In genomic region chr12:4140607-4141301, GRCh38 we compare ENCODE assay signal across 15 cellular contexts.
DNase-seq lines count a peak whose midpoint lies in the region; ATAC-seq and TF ChIP-seq lines count a peak whose summit lies in the region.
"Had no signal": no experiment of that assay in that cellular context is flagged by ENCODE, and none has a peak within 500 bp of the region (broad histone marks: within the 10 kb centered on the region; RNA-seq: fewer than 3 reads in every experiment).

No MANE protein-coding gene starts in this region.

- H3K27me3 Mint-ChIP-seq in T-helper 17 cell, result no peaks in the 10 kb centered on the region
- H3K27me3 Mint-ChIP-seq in activated naive CD8-positive, alpha-beta T cell treated with anti-CD3 and anti-CD28 coated beads, Interleukin-2, amount 50 U/mL, for 24 hours, result no peaks in the 10 kb centered on the region
- no peaks in the 10 kb centered on the region for H3K27me3 Mint-ChIP-seq in stimulated activated memory B cell treated with anti-CD40 and anti-IgM and Interleukin-4, amounts not matched to agents 10 μg/mL and 1 μg/mL and 100 μg/mL, for 72 hours

- H3K36me3 Mint-ChIP-seq in T-helper 17 cell (ENCODE audit: low read depth), result no peaks in the 10 kb centered on the region
- peaks cover 4% of the 10 kb centered on the region for H3K36me3 Mint-ChIP-seq in activated naive CD8-positive, alpha-beta T cell treated with anti-CD3 and anti-CD28 coated beads, Interleukin-2, amount 50 U/mL, for 24 hours (ENCODE audit: low read depth)
- H3K36me3 Mint-ChIP-seq in stimulated activated memory B cell treated with anti-CD40 and anti-IgM and Interleukin-4, amounts not matched to agents 10 μg/mL and 1 μg/mL and 100 μg/mL, for 72 hours, result no peaks in the 10 kb centered on the region

- H3K36me3 ChIP-seq in left ventricle myocardium inferior, result no peaks in the 10 kb centered on the region
- H3K36me3 ChIP-seq: ascending aorta, left lung, right atrium auricular region had no signal

- H3K27ac ChIP-seq in left ventricle myocardium inferior (replicated peaks), result peak overlapping the region; percentile 39
- H3K27ac ChIP-seq: ascending aorta, left lung, right atrium auricular region had no signal

- H3K27me3 ChIP-seq in left ventricle myocardium inferior (ENCODE audit: low read depth), result peaks cover 11% of the 10 kb centered on the region
- H3K27me3 ChIP-seq: ascending aorta, left lung, right atrium auricular region had no signal

- no peak for TF ChIP-seq CTCF in left ventricle myocardium inferior (IDR thresholded peaks at IDR 0.05; ENCODE audit: borderline replicate concordance)

- H3K9me3 ChIP-seq in left ventricle myocardium inferior (replicated peaks) (no peaks in the 10 kb centered on the region), T-helper 17 cell (ENCODE audit: control insufficient read depth, low read length, poor library complexity, severe bottlenecking) (no peaks in the 10 kb centered on the region)
- H3K9me3 ChIP-seq: ascending aorta, left lung, right atrium auricular region, SK-N-SH had no signal

- peaks cover 31% of the 10 kb centered on the region for H3K4me1 Mint-ChIP-seq in T-helper 17 cell
- peaks cover 96% of the 10 kb centered on the region for H3K4me1 Mint-ChIP-seq in activated naive CD8-positive, alpha-beta T cell treated with anti-CD3 and anti-CD28 coated beads, Interleukin-2, amount 50 U/mL, for 24 hours
- H3K4me1 Mint-ChIP-seq in stimulated activated memory B cell treated with anti-CD40 and anti-IgM and Interleukin-4, amounts not matched to agents 10 μg/mL and 1 μg/mL and 100 μg/mL, for 72 hours, result peaks cover 68% of the 10 kb centered on the region

- H3K9me3 Mint-ChIP-seq in activated naive CD8-positive, alpha-beta T cell treated with anti-CD3 and anti-CD28 coated beads, Interleukin-2, amount 50 U/mL, for 24 hours, result peaks cover under 1% of the 10 kb centered on the region
- no peaks in the 10 kb centered on the region for H3K9me3 Mint-ChIP-seq in stimulated activated memory B cell treated with anti-CD40 and anti-IgM and Interleukin-4, amounts not matched to agents 10 μg/mL and 1 μg/mL and 100 μg/mL, for 72 hours

- H3K4me1 ChIP-seq in left ventricle myocardium inferior, result no peaks in the 10 kb centered on the region
- H3K4me1 ChIP-seq: ascending aorta, right atrium auricular region had no signal

- H3K4me3 ChIP-seq in left ventricle myocardium inferior, result no peak overlapping the region
- H3K4me3 ChIP-seq: ascending aorta, left lung, right atrium auricular region had no signal

- DNase-seq in left ventricle myocardium inferior (no peak), left ventricle myocardium superior (no peak), T-helper 17 cell (no peak), NCI-H524 treated with DMSO at 0.1 percent for 48 hours (lab: John Stamatoyannopoulos, UW) (no peak), head of caudate nucleus (no peak), NCI-H1694 (lab: John Stamatoyannopoulos, UW) (no peak)
- no peak for DNase-seq in activated naive CD8-positive, alpha-beta T cell treated with anti-CD3 and anti-CD28 coated beads, Interleukin-2, amount 50 U/mL, for 24 hours
- DNase-seq: DMS79, KBM-7, left lung, NCI-H510A, SK-N-SH had no signal

- ATAC-seq in left ventricle myocardium superior, result no peak
- ATAC-seq in T-helper 17 cell, result no peak
- no peak for ATAC-seq in activated naive CD8-positive, alpha-beta T cell treated with anti-CD3 and anti-CD28 coated beads, Interleukin-2, amount 50 U/mL, for 24 hours
- ATAC-seq in stimulated activated memory B cell treated with anti-CD40 and anti-IgM and Interleukin-4, amounts not matched to agents 10 μg/mL and 1 μg/mL and 100 μg/mL, for 72 hours, result no peak
- ATAC-seq: left lung had no signal

- intact Hi-C loops in left ventricle myocardium inferior (cut with micrococcal nuclease), result no loop called here
- intact Hi-C loops in left ventricle myocardium superior (cut with micrococcal nuclease), result no loop called here
- intact Hi-C loops in head of caudate nucleus (cut with DNase I), result no loop called here

- peak overlapping the region; percentile 69 for H3K4me3 Mint-ChIP-seq in T-helper 17 cell
- peak overlapping the region; percentile 48 for H3K4me3 Mint-ChIP-seq in activated naive CD8-positive, alpha-beta T cell treated with anti-CD3 and anti-CD28 coated beads, Interleukin-2, amount 50 U/mL, for 24 hours
- peak overlapping the region; percentile 25 for H3K4me3 Mint-ChIP-seq in stimulated activated memory B cell treated with anti-CD40 and anti-IgM and Interleukin-4, amounts not matched to agents 10 μg/mL and 1 μg/mL and 100 μg/mL, for 72 hours

- H3K27ac Mint-ChIP-seq in T-helper 17 cell, result no peak overlapping the region
- H3K27ac Mint-ChIP-seq in activated naive CD8-positive, alpha-beta T cell treated with anti-CD3 and anti-CD28 coated beads, Interleukin-2, amount 50 U/mL, for 24 hours, result peak overlapping the region; percentile 93
- peak overlapping the region; percentile 31 for H3K27ac Mint-ChIP-seq in stimulated activated memory B cell treated with anti-CD40 and anti-IgM and Interleukin-4, amounts not matched to agents 10 μg/mL and 1 μg/mL and 100 μg/mL, for 72 hours
